Comparison of ENCODE assay signal across 33 cellular contexts in genomic region chr2:74522516-74522915, GRCh38. TPM values are rescaled to one million over a fixed set of nuclear protein-coding genes. Genes with fewer than 3 reads are reported as not detected.
"Had no signal": no experiment of that assay in that cellular context is flagged by ENCODE, and none has a peak within 500 bp of the region (broad histone marks: within the 10 kb centered on the region; RNA-seq: fewer than 3 reads in every experiment).

No MANE protein-coding gene starts in this region.

- H3K27me3 ChIP-seq: ascending aorta had no signal

- DNase-seq: activated B cell treated with CpG ODN at 0.5 μM for 24 hours; activated CD4-positive, alpha-beta T cell treated with anti-CD3 and anti-CD28 coated beads for 48 hours; activated CD4-positive, alpha-beta T cell treated with anti-CD3 and anti-CD28 coated beads, Interleukin-2, amount 50 U/mL, for 1 hour; activated CD4-positive, alpha-beta T cell treated with anti-CD3 and anti-CD28 coated beads, Interleukin-2, amount 50 U/mL, for 48 hours; activated CD8-positive, alpha-beta memory T cell treated with anti-CD3 and anti-CD28 coated beads for 24 hours; activated CD8-positive, alpha-beta memory T cell treated with anti-CD3 and anti-CD28 coated beads, Interleukin-2, amount 50 U/mL, for 4 hours; activated CD8-positive, alpha-beta T cell treated with anti-CD3 and anti-CD28 coated beads for 36 hours; activated gamma-delta T cell; activated naive CD4-positive, alpha-beta T cell; activated naive CD4-positive, alpha-beta T cell treated with anti-CD3 and anti-CD28 coated beads, Interleukin-2, amount 10 ng/mL, durations not matched to agents 7 days and 5 days; activated naive CD8-positive, alpha-beta T cell treated with anti-CD3 and anti-CD28 coated beads, Interleukin-2, amount 10 ng/mL, durations not matched to agents 7 days and 5 days; activated T-cell treated with anti-CD3 and anti-CD28 coated beads for 4 hours; activated T-cell treated with anti-CD3 and anti-CD28 coated beads, Interleukin-2, amount 50 U/mL, for 24 hours; activated T-cell treated with anti-CD3 and anti-CD28 coated beads, Interleukin-2, amount 50 U/mL, for 72 hours; cortex of kidney; dermis blood vessel endothelial cell; effector CD4-positive, alpha-beta T cell; effector memory CD8-positive, alpha-beta T cell; erythroblast; foreskin keratinocyte; gastrocnemius medialis; glutamatergic neuron; T-helper 1 cell; T-helper 17 cell; T1000; WERI-Rb-1 had no signal

- ATAC-seq: activated CD4-positive, CD25-positive, alpha-beta regulatory T cell treated with anti-CD3 and anti-CD28 coated beads, Interleukin-2, amount 50 U/mL, for 24 hours; activated CD8-positive, alpha-beta T cell treated with anti-CD3 and anti-CD28 coated beads for 36 hours; activated naive CD4-positive, alpha-beta T cell treated with anti-CD3 and anti-CD28 coated beads, Interleukin-2, amount 50 U/mL, for 72 hours; activated T-cell treated with anti-CD3 and anti-CD28 coated beads, Interleukin-2, amount 50 U/mL, for 72 hours; effector memory CD8-positive, alpha-beta T cell; foreskin keratinocyte; gastrocnemius medialis; T-helper 17 cell had no signal

- H3K4me1 ChIP-seq: ascending aorta, breast epithelium, foreskin keratinocyte had no signal

- H3K4me3 ChIP-seq: ascending aorta, breast epithelium, cardiac muscle cell, esophagus muscularis mucosa, gastrocnemius medialis had no signal

- H3K9me3 ChIP-seq: ascending aorta, breast epithelium, esophagus muscularis mucosa, gastrocnemius medialis had no signal

- H3K36me3 ChIP-seq: breast epithelium had no signal

- H3K27ac ChIP-seq: ascending aorta, breast epithelium, cardiac muscle cell, esophagus muscularis mucosa, foreskin keratinocyte, gastrocnemius medialis, WERI-Rb-1 had no signal

RNA-seq across cellular contexts. Expression of gene DQX1, which starts 3.5 kb away (rescaled TPM):
- total RNA-seq: ascending aorta, dermis blood vessel endothelial cell, esophagus muscularis mucosa had no signal

RNA-seq across cellular contexts. Expression of gene TLX2, which starts 8.3 kb away (rescaled TPM):
- total RNA-seq: activated B cell treated with CpG ODN at 0.5 μM for 24 hours, ascending aorta, breast epithelium, cerebellum, foreskin keratinocyte, gastrocnemius medialis had no signal
- polyA plus RNA-seq: cardiac muscle cell had no signal

RNA-seq across cellular contexts. Expression of gene PCGF1, which starts 15.0 kb away (rescaled TPM):
- total RNA-seq: ascending aorta had no signal
